In the genomic region with DNA sequence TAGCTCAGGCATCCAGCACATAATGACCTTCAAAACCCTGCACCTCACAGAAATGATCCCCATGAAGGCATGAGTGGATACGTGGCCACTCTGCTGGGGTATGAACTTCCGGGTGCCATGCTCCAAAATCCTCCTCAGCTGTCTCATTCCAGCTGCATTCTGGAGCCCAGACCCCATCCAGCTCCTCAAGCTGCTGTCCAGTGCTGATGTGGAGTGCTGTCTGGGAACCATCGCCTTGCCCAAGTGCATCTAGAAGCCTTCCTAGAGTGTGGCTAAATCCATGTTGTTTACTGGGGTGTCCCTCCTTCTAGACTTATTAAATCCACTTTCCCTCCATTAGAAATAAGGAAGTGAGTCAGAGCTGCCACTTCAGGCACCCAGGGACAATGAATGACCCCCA, we compare ENCODE assay signal across 1 cellular context.
TF ChIP-seq lines count a peak whose summit lies in the region.

No MANE protein-coding gene starts in this region.

TF ChIP-seq in A549, 52 proteins besides CTCF, POLR2A, EP300 and RAD21:
- TF ChIP-seq REST (IDR thresholded peaks at IDR 0.05): peak; percentile 73
- no peak for TF ChIP-seq JUN (IDR thresholded peaks at IDR 0.05)
